Comparison of ENCODE assay signal across 10 cellular contexts in genomic region chr3:38247366-38248035, GRCh38. TPM values are rescaled to one million over a fixed set of nuclear protein-coding genes. Genes with fewer than 3 reads are reported as not detected.
DNase-seq lines count a peak whose midpoint lies in the region; ATAC-seq, FAIRE-seq and TF ChIP-seq lines count a peak whose summit lies in the region.
"Had no signal": no experiment of that assay in that cellular context is flagged by ENCODE, and none has a peak within 500 bp of the region (broad histone marks: within the 10 kb centered on the region; RNA-seq: fewer than 3 reads in every experiment).

No MANE protein-coding gene starts in this region.

- POLR2A ChIA-PET in BJ (lab: Charles Lee): interaction anchor here (0.6 to 1.1 kb wide), 3 partner anchors 83 to 1254 kb away, joined by 3 read pairs; partner anchors contain the start of genes ACAA1 and EPM2AIP1
- POLR2A ChIA-PET in naive thymus-derived CD4-positive, alpha-beta T cell (lab: Charles Lee): no interaction called here

- H3K27me3 Mint-ChIP-seq in chondrocyte (ENCODE audit: low read depth): no peaks in the 10 kb centered on the region
- H3K27me3 Mint-ChIP-seq in naive thymus-derived CD4-positive, alpha-beta T cell: no peaks in the 10 kb centered on the region
- H3K27me3 Mint-ChIP-seq: naive B cell had no signal

- CTCF ChIA-PET in BJ (lab: Yijun Ruan, JAX): interaction anchor here (0.6 to 1.5 kb wide), 7 partner anchors 10 to 128 kb away, joined by 3 to 5 read pairs (median 4); partner anchors contain the start of gene OXSR1
- CTCF ChIA-PET in naive thymus-derived CD4-positive, alpha-beta T cell (lab: Charles Lee): interaction anchor here (0.7 kb wide), 1 partner anchor 143 kb away, joined by 3 read pairs; no protein-coding TSS in a partner anchor

- H3K9me3 Mint-ChIP-seq in chondrocyte (ENCODE audit: low read depth): no peaks in the 10 kb centered on the region
- no peaks in the 10 kb centered on the region for H3K9me3 Mint-ChIP-seq in naive thymus-derived CD4-positive, alpha-beta T cell
- H3K9me3 Mint-ChIP-seq: naive B cell had no signal

- no peak overlapping the region for H3K27ac ChIP-seq in naive thymus-derived CD4-positive, alpha-beta T cell (ENCODE audit: low read depth, low read length)
- H3K27ac ChIP-seq: vagina had no signal

- DNase-seq in BJ (ENCODE audit: low read depth): peak; percentile 64
- peak; percentile 64 for DNase-seq in MG63
- DNase-seq in chondrocyte (ENCODE audit: low spot score): no peak
- DNase-seq in lung microvascular endothelial cell (ENCODE audit: low read depth in 2 of 2): peak; percentile 31 to 86
- no peak for DNase-seq in frontal cortex (ENCODE audit: low spot score in 2 of 2)
- no peak for DNase-seq in SKM-1 (lab: John Stamatoyannopoulos, UW; ENCODE audit: unreplicated experiment)
- DNase-seq in GM10266 (ENCODE audit: extremely low spot score): no peak
- DNase-seq in naive thymus-derived CD4-positive, alpha-beta T cell: no peak
- DNase-seq: naive B cell had no signal

- no peak for FAIRE-seq in frontal cortex (lab: Jason Lieb, UNC)

- no peaks in the 10 kb centered on the region for H3K4me1 ChIP-seq in naive thymus-derived CD4-positive, alpha-beta T cell (ENCODE audit: control insufficient read depth in 2 of 2, insufficient read depth in 2 of 2, low read length in 2 of 2)
- H3K4me1 ChIP-seq: vagina had no signal

- H3K4me1 Mint-ChIP-seq in chondrocyte (ENCODE audit: low read depth): peaks cover 17% of the 10 kb centered on the region
- peaks cover 0 to 6% (median 0%) of the 10 kb centered on the region in 7 donors for H3K4me1 Mint-ChIP-seq in naive thymus-derived CD4-positive, alpha-beta T cell
- H3K4me1 Mint-ChIP-seq: naive B cell had no signal

- no peaks in the 10 kb centered on the region for H3K9me3 ChIP-seq in MG63
- no peaks in the 10 kb centered on the region for H3K9me3 ChIP-seq in naive thymus-derived CD4-positive, alpha-beta T cell (ENCODE audit: control insufficient read depth in 2 of 3, low read length in 3 of 3)
- H3K9me3 ChIP-seq: vagina had no signal

- H3K4me3 Mint-ChIP-seq in chondrocyte (ENCODE audit: unreplicated experiment): no peak overlapping the region
- H3K4me3 Mint-ChIP-seq in naive thymus-derived CD4-positive, alpha-beta T cell: no peak overlapping the region
- H3K4me3 Mint-ChIP-seq: naive B cell had no signal

- H3K4me3 ChIP-seq in BJ (ENCODE audit: low read depth, low read length): no peak overlapping the region
- no peak overlapping the region for H3K4me3 ChIP-seq in MG63
- H3K4me3 ChIP-seq in naive thymus-derived CD4-positive, alpha-beta T cell (ENCODE audit: low read length): no peak overlapping the region
- H3K4me3 ChIP-seq: vagina had no signal

- ATAC-seq in naive thymus-derived CD4-positive, alpha-beta T cell: no peak

- no peaks in the 10 kb centered on the region for H3K27me3 ChIP-seq in BJ (ENCODE audit: control insufficient read depth, insufficient read depth, low read length)
- H3K27me3 ChIP-seq in MG63: no peaks in the 10 kb centered on the region
- H3K27me3 ChIP-seq in naive thymus-derived CD4-positive, alpha-beta T cell (ENCODE audit: control insufficient read depth in 2 of 2, insufficient read depth in 2 of 2, low read length in 2 of 2): no peaks in the 10 kb centered on the region
- H3K27me3 ChIP-seq: vagina had no signal

- H3K36me3 ChIP-seq in BJ (ENCODE audit: control insufficient read depth, insufficient read depth, low read length): peaks cover 14% of the 10 kb centered on the region
- H3K36me3 ChIP-seq in MG63: peaks cover 35% of the 10 kb centered on the region
- H3K36me3 ChIP-seq in naive thymus-derived CD4-positive, alpha-beta T cell (ENCODE audit: control insufficient read depth in 2 of 3, insufficient read depth in 3 of 3, low read length in 3 of 3): peaks cover 8 to 43% (median 18%) of the 10 kb centered on the region in 3 experiments

- H3K27ac Mint-ChIP-seq in chondrocyte (ENCODE audit: unreplicated experiment): peak overlapping the region; percentile 86
- peak overlapping the region in 2 of 9 donors; percentile 55 to 91 for H3K27ac Mint-ChIP-seq in naive thymus-derived CD4-positive, alpha-beta T cell

- intact Hi-C loops in naive thymus-derived CD4-positive, alpha-beta T cell (cut with micrococcal nuclease): loop anchor here in 1 of 2 donors (5.0 kb wide), 1 partner anchor 110 kb away; the partner anchor contains the start of genes ACAA1 and MYD88

- peak; percentile 49 for TF ChIP-seq CTCF in BJ (IDR thresholded peaks at IDR 0.05; ENCODE audit: insufficient read depth, low read depth, low read length)
- peak; percentile 74 for TF ChIP-seq CTCF in chondrocyte (IDR thresholded peaks at IDR 0.05)
- TF ChIP-seq CTCF in GM10266 (IDR thresholded peaks at IDR 0.05; ENCODE audit: control insufficient read depth, insufficient read depth, low read depth, missing control alignments): no peak

- H3K36me3 Mint-ChIP-seq in chondrocyte (ENCODE audit: low read depth): peaks cover 28% of the 10 kb centered on the region
- H3K36me3 Mint-ChIP-seq in naive thymus-derived CD4-positive, alpha-beta T cell: peaks cover 9 to 70% (median 29%) of the 10 kb centered on the region in 5 donors

RNA-seq across cellular contexts. Expression of gene SLC22A13, which starts 18.1 kb away (rescaled TPM):
- polyA plus RNA-seq in BJ (2011; rRNA removed): 0.13 and 0.15 TPM in 2 replicates
- polyA minus RNA-seq in BJ (2011; rRNA and poly(A)+ RNA removed): 0.41 and 1.5 TPM in 2 replicates
- total RNA-seq in MG63 (2014; rRNA removed; shearing (Covaris generic); ENCODE audit: low replicate concordance): not detected in 2 replicates
- total RNA-seq in chondrocyte: 0.62 to 2.9 TPM (median 0.97 TPM) in 3 replicates
- under 0.01 TPM in 2 replicates for total RNA-seq in lung microvascular endothelial cell
- under 0.01 TPM for total RNA-seq in frontal cortex
- 1 to 10 TPM in 1 of 5 experiments, under 1 TPM in 4; 0.53 to 1.9 (median 0.62) TPM for total RNA-seq in naive thymus-derived CD4-positive, alpha-beta T cell
- polyA plus RNA-seq in naive thymus-derived CD4-positive, alpha-beta T cell: not detected
- total RNA-seq: vagina had no signal

RNA-seq across cellular contexts. Expression of gene SLC22A14, which starts 34.6 kb away (rescaled TPM):
- 0.15 and 0.33 TPM in 2 replicates for polyA plus RNA-seq in BJ (2011; rRNA removed)
- 0.47 and 0.67 TPM in 2 replicates for polyA minus RNA-seq in BJ (2011; rRNA and poly(A)+ RNA removed)
- 0.69 TPM in 1 of 2 replicates, not detected in the other for total RNA-seq in MG63 (2014; rRNA removed; shearing (Covaris generic); ENCODE audit: low replicate concordance)
- total RNA-seq in chondrocyte: 0.62 to 1.2 TPM (median 0.75 TPM) in 3 replicates
- total RNA-seq in lung microvascular endothelial cell: not detected in 2 replicates
- under 0.01 TPM for total RNA-seq in frontal cortex
- under 1 TPM in 1 of 5 experiments, not detected in 4; 0.15 TPM for total RNA-seq in naive thymus-derived CD4-positive, alpha-beta T cell
- polyA plus RNA-seq in naive thymus-derived CD4-positive, alpha-beta T cell: not detected

Comparison
In these comparisons a context has a peak if more than half of its experiments do, and no peak if none do; other contexts are left out.
1. DNase-seq: peak in BJ (single experiment), MG63 (single experiment) and lung microvascular endothelial cell (2 of 2); none in chondrocyte (single experiment), frontal cortex (0 of 2), SKM-1 (single experiment), GM10266 (single experiment) and naive thymus-derived CD4-positive, alpha-beta T cell (0 of 9).